Comparison of ENCODE assay signal across 14 cellular contexts in genomic region chr2:34729845-34730244, GRCh38.
A peak's percentile ranks its signal among the peaks of the same experiment; 100 is the strongest.
DNase-seq lines count a peak whose midpoint lies in the region; TF ChIP-seq lines count a peak whose summit lies in the region.
"Had no signal": no experiment of that assay in that cellular context is flagged by ENCODE, and none has a peak within 500 bp of the region (broad histone marks: within the 10 kb centered on the region; RNA-seq: fewer than 3 reads in every experiment).

No MANE protein-coding gene starts in this region.

- no peak overlapping the region for H2AFZ ChIP-seq in neural progenitor cell (replicated peaks)
- H2AFZ ChIP-seq: GM23248 had no signal

- DNase-seq in ELF-1 (ENCODE audit: low read depth, low spot score) (peak; percentile 1), globus pallidus (ENCODE audit: low spot score) (peak; percentile 3), neural progenitor cell (ENCODE audit: low spot score) (peak; percentile 80), mesenteric fat pad (ENCODE audit: low spot score) (no peak)
- no peak for DNase-seq in stimulated activated naive CD4-positive, alpha-beta T cell (lab: John Stamatoyannopoulos, UW)
- no peak for DNase-seq in activated T-cell treated with anti-CD3 and anti-CD28 coated beads, Interleukin-2, amount 50 U/mL, for 24 hours
- DNase-seq: BE2C; C1 segment of cervical spinal cord; CD4-positive, CD25-positive, alpha-beta regulatory T cell; CD8-positive, alpha-beta memory T cell; COR-L47; GDM1; GM23248; HCEC 1CT had no signal

- H3K36me3 ChIP-seq in neural progenitor cell: no peaks in the 10 kb centered on the region
- H3K36me3 ChIP-seq: BE2C had no signal

- no peaks in the 10 kb centered on the region for H3K79me2 ChIP-seq in neural progenitor cell (ENCODE audit: low read depth)

- H3K4me1 Mint-ChIP-seq in neural progenitor cell: peaks cover 24% of the 10 kb centered on the region
- no peaks in the 10 kb centered on the region for H3K4me1 Mint-ChIP-seq in activated T-cell treated with anti-CD3 and anti-CD28 coated beads, Interleukin-2, amount 50 U/mL, for 24 hours (ENCODE audit: low read depth)
- H3K4me1 Mint-ChIP-seq: CD4-positive, CD25-positive, alpha-beta regulatory T cell; CD8-positive, alpha-beta memory T cell had no signal

- no peak overlapping the region for H3K27ac ChIP-seq in neural progenitor cell
- H3K27ac ChIP-seq: GM23248 had no signal

- no peaks in the 10 kb centered on the region for H4K20me1 ChIP-seq in neural progenitor cell (ENCODE audit: low read depth)

- H3K4me3 Mint-ChIP-seq in neural progenitor cell: no peak overlapping the region
- no peak overlapping the region for H3K4me3 Mint-ChIP-seq in activated T-cell treated with anti-CD3 and anti-CD28 coated beads, Interleukin-2, amount 50 U/mL, for 24 hours
- H3K4me3 Mint-ChIP-seq: CD4-positive, CD25-positive, alpha-beta regulatory T cell; CD8-positive, alpha-beta memory T cell had no signal

- peaks cover 23% of the 10 kb centered on the region for H3F3A ChIP-seq in neural progenitor cell (ENCODE audit: low read depth)

- H3K36me3 Mint-ChIP-seq in neural progenitor cell: no peaks in the 10 kb centered on the region
- H3K36me3 Mint-ChIP-seq in activated T-cell treated with anti-CD3 and anti-CD28 coated beads, Interleukin-2, amount 50 U/mL, for 24 hours (ENCODE audit: low read depth): no peaks in the 10 kb centered on the region
- H3K36me3 Mint-ChIP-seq: CD4-positive, CD25-positive, alpha-beta regulatory T cell; CD8-positive, alpha-beta memory T cell had no signal

- no peak overlapping the region for H3K27ac Mint-ChIP-seq in neural progenitor cell
- H3K27ac Mint-ChIP-seq in activated T-cell treated with anti-CD3 and anti-CD28 coated beads, Interleukin-2, amount 50 U/mL, for 24 hours: no peak overlapping the region
- H3K27ac Mint-ChIP-seq: CD4-positive, CD25-positive, alpha-beta regulatory T cell; CD8-positive, alpha-beta memory T cell had no signal

- H3K27me3 ChIP-seq in neural progenitor cell: no peaks in the 10 kb centered on the region
- H3K27me3 ChIP-seq: BE2C had no signal

- no peaks in the 10 kb centered on the region for H3K9me3 ChIP-seq in neural progenitor cell (ENCODE audit: low read depth)
- H3K9me3 ChIP-seq: BE2C had no signal

- no peak overlapping the region for H3K9ac ChIP-seq in neural progenitor cell
- H3K9ac ChIP-seq: GM23248 had no signal

- H3K4me1 ChIP-seq in neural progenitor cell: peaks cover 51% of the 10 kb centered on the region
- H3K4me1 ChIP-seq: BE2C had no signal

- peak overlapping the region; percentile 47 for H3K4me2 ChIP-seq in neural progenitor cell

- H3K9me3 Mint-ChIP-seq in neural progenitor cell: no peaks in the 10 kb centered on the region
- H3K9me3 Mint-ChIP-seq in activated T-cell treated with anti-CD3 and anti-CD28 coated beads, Interleukin-2, amount 50 U/mL, for 24 hours: peaks cover 2% of the 10 kb centered on the region

- peaks cover 3% of the 10 kb centered on the region for H3K27me3 Mint-ChIP-seq in neural progenitor cell (ENCODE audit: insufficient read depth, low read depth)
- no peaks in the 10 kb centered on the region for H3K27me3 Mint-ChIP-seq in activated T-cell treated with anti-CD3 and anti-CD28 coated beads, Interleukin-2, amount 50 U/mL, for 24 hours
- H3K27me3 Mint-ChIP-seq: CD4-positive, CD25-positive, alpha-beta regulatory T cell; CD8-positive, alpha-beta memory T cell had no signal

- no peak for TF ChIP-seq CTCF in neural progenitor cell (IDR thresholded peaks at IDR 0.05)

- no peak overlapping the region for H3K4me3 ChIP-seq in neural progenitor cell
- H3K4me3 ChIP-seq: GM23248 had no signal

Comparison
In these comparisons a context has a peak if more than half of its experiments do, and no peak if none do; other contexts are left out.
1. DNase-seq: peak in ELF-1 (single experiment), globus pallidus (single experiment) and neural progenitor cell (single experiment); none in mesenteric fat pad (single experiment), stimulated activated naive CD4-positive, alpha-beta T cell (0 of 6) and activated T-cell treated with anti-CD3 and anti-CD28 coated beads, Interleukin-2, amount 50 U/mL, for 24 hours (single experiment).